In genomic region chr7:29454464-29454863, GRCh38 we compare ENCODE assay signal across 26 cellular contexts.
"Had no signal": no experiment of that assay in that cellular context is flagged by ENCODE, and none has a peak within 500 bp of the region (broad histone marks: within the 10 kb centered on the region; RNA-seq: fewer than 3 reads in every experiment).

No MANE protein-coding gene starts in this region.

- H3K9ac ChIP-seq: neural progenitor cell had no signal

- ATAC-seq: left colon; left ventricle myocardium superior; natural killer cell treated with Interleukin-12 subunit alpha and Interleukin-12 subunit beta and Interleukin-15 and Interleukin-18, amount 100 ng/mL, for 72 hours; stimulated activated memory B cell treated with anti-CD40 and anti-IgM and Interleukin-4, amounts not matched to agents 10 μg/mL and 1 μg/mL and 100 μg/mL, for 72 hours; stimulated activated naive CD8-positive, alpha-beta T cell treated with anti-CD3 and anti-CD28 coated beads, Interleukin-15, Interleukin-2, amounts not matched to agents 100 U/mL and 50 U/mL, for 24 hours; upper lobe of right lung had no signal

- H3K27ac ChIP-seq: neural progenitor cell, prostate gland, right atrium auricular region, sigmoid colon, spleen, testis, tibial artery, upper lobe of right lung, vagina had no signal

- H3K4me1 ChIP-seq: right atrium auricular region, sigmoid colon, spleen, testis, tibial artery, upper lobe of right lung, vagina had no signal

- H3K9me3 ChIP-seq: prostate gland, right atrium auricular region, spleen, testis, tibial artery, upper lobe of right lung, vagina had no signal

- H3K27me3 ChIP-seq: dorsolateral prefrontal cortex, right atrium auricular region, sigmoid colon, spleen, testis, tibial artery, upper lobe of right lung, vagina had no signal

- H3K4me3 ChIP-seq: dorsolateral prefrontal cortex, lung, neural progenitor cell, prostate gland, right atrium auricular region, sigmoid colon, spleen, testis, tibial artery, upper lobe of right lung, vagina had no signal

- H3K27ac Mint-ChIP-seq: immature natural killer cell; memory B cell; natural killer cell treated with Interleukin-12 subunit alpha and Interleukin-12 subunit beta and Interleukin-15 and Interleukin-18, amount 100 ng/mL, for 72 hours; neural progenitor cell; stimulated activated memory B cell treated with anti-CD40 and anti-IgM and Interleukin-4, amounts not matched to agents 10 μg/mL and 1 μg/mL and 100 μg/mL, for 72 hours had no signal

- H3K4me2 ChIP-seq: neural progenitor cell had no signal

- DNase-seq: dorsolateral prefrontal cortex; effector CD4-positive, alpha-beta T cell; hypothalamus; immature natural killer cell; kidney glomerular epithelial cell; left colon; left ventricle myocardium superior; nucleus accumbens; sigmoid colon; spleen; stimulated activated CD4-positive, alpha-beta T cell treated with anti-CD3 and anti-CD28 coated beads, Interleukin-4, amount 100 ng/mL, for 4 hours; stimulated activated naive CD8-positive, alpha-beta T cell treated with anti-CD3 and anti-CD28 coated beads, Interleukin-15, Interleukin-2, amounts not matched to agents 100 U/mL and 50 U/mL, for 24 hours; substantia nigra; testis; tibial artery; upper lobe of right lung had no signal

- H3K4me3 Mint-ChIP-seq: immature natural killer cell; memory B cell; natural killer cell treated with Interleukin-12 subunit alpha and Interleukin-12 subunit beta and Interleukin-15 and Interleukin-18, amount 100 ng/mL, for 72 hours; neural progenitor cell; stimulated activated memory B cell treated with anti-CD40 and anti-IgM and Interleukin-4, amounts not matched to agents 10 μg/mL and 1 μg/mL and 100 μg/mL, for 72 hours had no signal

- H3K36me3 Mint-ChIP-seq: memory B cell; natural killer cell treated with Interleukin-12 subunit alpha and Interleukin-12 subunit beta and Interleukin-15 and Interleukin-18, amount 100 ng/mL, for 72 hours; neural progenitor cell; stimulated activated memory B cell treated with anti-CD40 and anti-IgM and Interleukin-4, amounts not matched to agents 10 μg/mL and 1 μg/mL and 100 μg/mL, for 72 hours had no signal

- H3K4me1 Mint-ChIP-seq: immature natural killer cell; memory B cell; stimulated activated memory B cell treated with anti-CD40 and anti-IgM and Interleukin-4, amounts not matched to agents 10 μg/mL and 1 μg/mL and 100 μg/mL, for 72 hours had no signal

- H3K36me3 ChIP-seq: neural progenitor cell, prostate gland, right atrium auricular region, sigmoid colon, spleen, tibial artery, upper lobe of right lung, vagina had no signal

- H2AFZ ChIP-seq: neural progenitor cell had no signal

- FAIRE-seq: colon, frontal cortex had no signal

- H3K9me3 Mint-ChIP-seq: immature natural killer cell; memory B cell; natural killer cell treated with Interleukin-12 subunit alpha and Interleukin-12 subunit beta and Interleukin-15 and Interleukin-18, amount 100 ng/mL, for 72 hours; neural progenitor cell; stimulated activated memory B cell treated with anti-CD40 and anti-IgM and Interleukin-4, amounts not matched to agents 10 μg/mL and 1 μg/mL and 100 μg/mL, for 72 hours had no signal

- H3K27me3 Mint-ChIP-seq: memory B cell; natural killer cell treated with Interleukin-12 subunit alpha and Interleukin-12 subunit beta and Interleukin-15 and Interleukin-18, amount 100 ng/mL, for 72 hours had no signal
